In the genomic region with DNA sequence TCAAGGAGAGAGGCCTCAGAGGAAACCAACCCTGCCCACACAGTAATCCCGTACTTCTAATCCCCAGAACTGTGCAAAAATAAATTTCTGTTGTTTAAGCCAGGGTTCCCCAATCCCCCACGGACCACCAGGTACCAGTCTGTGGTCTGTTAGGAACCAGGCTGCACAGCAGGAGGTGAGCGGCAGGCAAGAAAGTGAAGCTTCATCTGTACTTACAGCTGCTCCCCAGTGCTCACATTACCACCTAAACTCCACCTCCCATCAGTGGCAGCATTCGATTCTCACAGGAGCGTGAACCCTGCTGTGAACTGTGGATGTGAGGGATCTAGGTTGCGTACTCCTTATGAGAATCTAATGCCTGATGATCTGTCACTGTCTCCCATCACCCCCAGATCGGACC, we compare ENCODE assay signal across 19 cellular contexts.
"Had no signal": no experiment of that assay in that cellular context is flagged by ENCODE, and none has a peak within 500 bp of the region (broad histone marks: within the 10 kb centered on the region; RNA-seq: fewer than 3 reads in every experiment).

No MANE protein-coding gene starts in this region.

- H3K9me3 ChIP-seq: SK-N-SH had no signal

- DNase-seq: KBM-7, MV-4-11, NCI-H1048, NCI-H1105, NCI-H1417, NCI-H1436 treated with DMSO at 0.1 percent for 48 hours, NCI-H1694, NCI-H187 treated with DMSO at 0.1 percent for 48 hours, NCI-H2029 treated with DMSO at 0.1 percent for 48 hours, NCI-H226, NCI-H446, NCI-H510A, NCI-H524 treated with DMSO at 0.1 percent for 48 hours, NCI-H69, NCI-H774, RPMI8226, SHP77, SK-N-SH, SW 1271 had no signal
